ENCODE assay signal across 8 cellular contexts in genomic region chr1:234611799-234612351, GRCh38.
DNase-seq lines count a peak whose midpoint lies in the region; TF ChIP-seq lines count a peak whose summit lies in the region.

No MANE protein-coding gene starts in this region.

- H3K27ac ChIP-seq in HUES6 (ENCODE audit: low read depth, low read length), result peak overlapping the region; percentile 95; the same call in 1 of the 2 replicates
- peak overlapping the region; percentile 100 for H3K27ac ChIP-seq in parathyroid adenoma

- H3K9ac ChIP-seq in HUES6 (ENCODE audit: low read length) (peak overlapping the region; percentile 69), parathyroid adenoma (no peak overlapping the region)

- H3K36me3 ChIP-seq in HUES6 (ENCODE audit: control insufficient read depth, insufficient read depth, low read length), result peaks cover 15% of the 10 kb centered on the region
- peaks cover 4% of the 10 kb centered on the region for H3K36me3 ChIP-seq in parathyroid adenoma (ENCODE audit: control insufficient read depth, insufficient read depth, low read length)

- DNase-seq in CD1c-positive myeloid dendritic cell (ENCODE audit: extremely low spot score) (peak; percentile 65), fibroblast of pulmonary artery (ENCODE audit: low read depth) (no peak), SKM-1 treated with dmso at 0.1 percent for 144 hours (lab: John Stamatoyannopoulos, UW; ENCODE audit: unreplicated experiment) (no peak), iPS-NIHi11 (ENCODE audit: low spot score) (no peak), T1000 (lab: John Stamatoyannopoulos, UW) (no peak)
- DNase-seq in activated CD8-positive, alpha-beta memory T cell treated with anti-CD3 and anti-CD28 coated beads for 24 hours, result peak; percentile 70

- H3K4me3 ChIP-seq in HUES6 (ENCODE audit: low read depth, low read length) (peak overlapping the region; percentile 76; the same call in 1 of the 2 replicates), fibroblast of pulmonary artery (replicated peaks; ENCODE audit: low read depth, low read length) (peak overlapping the region; percentile 27), parathyroid adenoma (ENCODE audit: low read depth, low read length) (peak overlapping the region; percentile 42)

- peak overlapping the region; percentile 65 for H2AFZ ChIP-seq in parathyroid adenoma

- H3K9me3 ChIP-seq in HUES6 (ENCODE audit: control insufficient read depth, insufficient read depth, low read depth, low read length), result no peaks in the 10 kb centered on the region
- H3K9me3 ChIP-seq in parathyroid adenoma (ENCODE audit: control insufficient read depth, low read length), result no peaks in the 10 kb centered on the region

- H3K4me2 ChIP-seq in parathyroid adenoma (ENCODE audit: low read length), result peak overlapping the region; percentile 100

- peaks cover 45% of the 10 kb centered on the region for H3K4me1 ChIP-seq in HUES6 (ENCODE audit: control insufficient read depth, insufficient read depth, low read length)
- peaks cover 18% of the 10 kb centered on the region for H3K4me1 ChIP-seq in parathyroid adenoma

- H3K27me3 ChIP-seq in HUES6 (ENCODE audit: control insufficient read depth, insufficient read depth, low read length) (no peaks in the 10 kb centered on the region), parathyroid adenoma (ENCODE audit: control insufficient read depth, insufficient read depth, low read length) (no peaks in the 10 kb centered on the region)

- TF ChIP-seq CTCF in fibroblast of pulmonary artery (IDR thresholded peaks at IDR 0.05; ENCODE audit: low read length, missing control alignments) (no peak), parathyroid adenoma (IDR thresholded peaks at IDR 0.05) (no peak)

- H3K79me2 ChIP-seq in parathyroid adenoma, result peaks cover 3% of the 10 kb centered on the region

Comparison
In these comparisons a context has a peak if more than half of its experiments do, and no peak if none do; other contexts are left out.
1. DNase-seq: peak in CD1c-positive myeloid dendritic cell (single experiment) and activated CD8-positive, alpha-beta memory T cell treated with anti-CD3 and anti-CD28 coated beads for 24 hours (single experiment); none in fibroblast of pulmonary artery (single experiment), SKM-1 treated with dmso at 0.1 percent for 144 hours (single experiment), iPS-NIHi11 (single experiment) and T1000 (single experiment).
2. Peak in every context shown above with its lines, with median percentiles within 50 percentile points of each other: H3K4me3 ChIP-seq.